Comparison of ENCODE assay signal across 15 cellular contexts in genomic region chr10:26528048-26528447, GRCh38.
"Had no signal": no experiment of that assay in that cellular context is flagged by ENCODE, and none has a peak within 500 bp of the region (broad histone marks: within the 10 kb centered on the region; RNA-seq: fewer than 3 reads in every experiment).

No MANE protein-coding gene starts in this region.

- H3K4me1 ChIP-seq: breast epithelium had no signal

- H3K36me3 ChIP-seq: breast epithelium had no signal

- H3K4me1 Mint-ChIP-seq: activated CD4-positive, alpha-beta memory T cell treated with anti-CD3 and anti-CD28 coated beads, Interleukin-2, amount 10 ng/mL, durations not matched to agents 7 days and 5 days; nephron had no signal

- H3K4me3 ChIP-seq: breast epithelium, lung had no signal

- ATAC-seq: activated CD4-positive, alpha-beta T cell treated with anti-CD3 and anti-CD28 coated beads for 36 hours had no signal

- H3K27me3 ChIP-seq: breast epithelium had no signal

- H3K27ac Mint-ChIP-seq: activated CD4-positive, alpha-beta memory T cell treated with anti-CD3 and anti-CD28 coated beads, Interleukin-2, amount 10 ng/mL, durations not matched to agents 7 days and 5 days; activated CD4-positive, alpha-beta T cell treated with anti-CD3 and anti-CD28 coated beads for 36 hours; activated naive CD8-positive, alpha-beta T cell treated with anti-CD3 and anti-CD28 coated beads, Interleukin-2, amount 10 ng/mL, durations not matched to agents 7 days and 5 days; nephron; stimulated activated naive CD8-positive, alpha-beta T cell treated with anti-CD3 and anti-CD28 coated beads, Interleukin-15, Interleukin-2, amounts not matched to agents 100 ng/mL and 50 ng/mL, for 24 hours had no signal

- H3K9me3 Mint-ChIP-seq: activated CD4-positive, alpha-beta memory T cell treated with anti-CD3 and anti-CD28 coated beads, Interleukin-2, amount 10 ng/mL, durations not matched to agents 7 days and 5 days; activated naive CD8-positive, alpha-beta T cell treated with anti-CD3 and anti-CD28 coated beads, Interleukin-2, amount 10 ng/mL, durations not matched to agents 7 days and 5 days; immature natural killer cell; nephron; stimulated activated naive CD8-positive, alpha-beta T cell treated with anti-CD3 and anti-CD28 coated beads, Interleukin-15, Interleukin-2, amounts not matched to agents 100 ng/mL and 50 ng/mL, for 24 hours had no signal

- H3K9me3 ChIP-seq: breast epithelium had no signal

- H3K27me3 Mint-ChIP-seq: activated CD4-positive, alpha-beta memory T cell treated with anti-CD3 and anti-CD28 coated beads, Interleukin-2, amount 10 ng/mL, durations not matched to agents 7 days and 5 days; activated CD4-positive, alpha-beta T cell treated with anti-CD3 and anti-CD28 coated beads for 36 hours; activated naive CD8-positive, alpha-beta T cell treated with anti-CD3 and anti-CD28 coated beads, Interleukin-2, amount 10 ng/mL, durations not matched to agents 7 days and 5 days; stimulated activated naive CD8-positive, alpha-beta T cell treated with anti-CD3 and anti-CD28 coated beads, Interleukin-15, Interleukin-2, amounts not matched to agents 100 ng/mL and 50 ng/mL, for 24 hours had no signal

- DNase-seq: activated CD4-positive, alpha-beta memory T cell treated with anti-CD3 and anti-CD28 coated beads, Interleukin-2, amount 10 ng/mL, durations not matched to agents 7 days and 5 days; activated CD4-positive, alpha-beta T cell treated with anti-CD3 and anti-CD28 coated beads for 36 hours; activated effector memory CD4-positive, alpha-beta T cell treated with Interleukin-2 at 50 U/mL for 16 hours; activated naive CD8-positive, alpha-beta T cell treated with anti-CD3 and anti-CD28 coated beads, Interleukin-2, amount 10 ng/mL, durations not matched to agents 7 days and 5 days; aorta; immature natural killer cell; occipital lobe; stimulated activated CD4-positive, alpha-beta T cell treated with anti-CD3 and anti-CD28 coated beads, Interleukin-12 subunit alpha, Interleukin-12 subunit beta, amount 100 ng/mL, for 4 hours; stimulated activated CD4-positive, alpha-beta T cell treated with anti-CD3 and anti-CD28 coated beads, Interleukin-2, amount 100 ng/mL, for 48 hours; T-helper 1 cell had no signal

- H3K27ac ChIP-seq: breast epithelium, VCaP had no signal

- H3K4me3 Mint-ChIP-seq: activated CD4-positive, alpha-beta memory T cell treated with anti-CD3 and anti-CD28 coated beads, Interleukin-2, amount 10 ng/mL, durations not matched to agents 7 days and 5 days; activated CD4-positive, alpha-beta T cell treated with anti-CD3 and anti-CD28 coated beads for 36 hours; activated naive CD8-positive, alpha-beta T cell treated with anti-CD3 and anti-CD28 coated beads, Interleukin-2, amount 10 ng/mL, durations not matched to agents 7 days and 5 days; immature natural killer cell; nephron; stimulated activated naive CD8-positive, alpha-beta T cell treated with anti-CD3 and anti-CD28 coated beads, Interleukin-15, Interleukin-2, amounts not matched to agents 100 ng/mL and 50 ng/mL, for 24 hours had no signal
